In the genomic region with DNA sequence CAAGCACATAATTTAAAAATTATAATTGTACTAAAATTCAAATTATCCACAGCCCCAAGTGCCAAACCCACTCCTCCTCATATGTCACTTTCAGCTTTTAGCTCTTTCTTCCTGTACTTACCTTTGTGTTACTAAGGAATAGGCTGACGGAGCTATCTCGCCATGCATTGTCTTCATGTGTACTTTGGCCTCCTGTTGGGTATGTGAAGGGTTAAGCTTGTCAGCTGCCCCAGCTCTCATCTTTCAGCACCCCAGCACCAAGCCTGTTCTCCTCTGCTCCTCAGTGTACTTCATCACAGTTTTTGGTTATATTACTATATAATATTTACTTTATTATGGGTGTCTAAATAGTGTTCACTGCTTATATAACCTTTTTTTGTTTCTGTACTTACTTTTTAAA, we compare ENCODE assay signal across 14 cellular contexts.
"Had no signal": no experiment of that assay in that cellular context is flagged by ENCODE, and none has a peak within 500 bp of the region (broad histone marks: within the 10 kb centered on the region; RNA-seq: fewer than 3 reads in every experiment).

No MANE protein-coding gene starts in this region.

- H3K4me1 ChIP-seq: esophagus muscularis mucosa, left ventricle myocardium inferior, stomach, upper lobe of right lung had no signal

- H3K9me3 Mint-ChIP-seq: activated B cell treated with CpG ODN at 0.5 μM for 24 hours; activated CD4-positive, alpha-beta T cell treated with anti-CD3 and anti-CD28 coated beads, Interleukin-2, amount 10 ng/mL, durations not matched to agents 7 days and 5 days; activated T-helper 1 cell treated with anti-CD3 and anti-CD28 coated beads, Interleukin-12 subunit alpha, Interleukin-12 subunit beta, Interleukin-2, Interleukin-4 antibody, amounts not matched to agents 30 ng/mL and 10 ng/mL and 1 ng/mL, durations not matched to agents 14 hours and 24 hours and 36 hours had no signal

- H3K27me3 ChIP-seq: cardiac muscle cell, esophagus muscularis mucosa, stomach, upper lobe of right lung had no signal

- H3K27ac ChIP-seq: cardiac muscle cell, esophagus muscularis mucosa, left ventricle myocardium inferior, stomach, thoracic aorta, upper lobe of right lung had no signal

- H3K27ac Mint-ChIP-seq: activated B cell treated with CpG ODN at 0.5 μM for 24 hours; activated CD4-positive, alpha-beta T cell treated with anti-CD3 and anti-CD28 coated beads, Interleukin-2, amount 10 ng/mL, durations not matched to agents 7 days and 5 days; activated T-helper 1 cell treated with anti-CD3 and anti-CD28 coated beads, Interleukin-12 subunit alpha, Interleukin-12 subunit beta, Interleukin-2, Interleukin-4 antibody, amounts not matched to agents 30 ng/mL and 10 ng/mL and 1 ng/mL, durations not matched to agents 14 hours and 24 hours and 36 hours had no signal

- H3K27me3 Mint-ChIP-seq: activated B cell treated with CpG ODN at 0.5 μM for 24 hours; activated CD4-positive, alpha-beta T cell treated with anti-CD3 and anti-CD28 coated beads, Interleukin-2, amount 10 ng/mL, durations not matched to agents 7 days and 5 days had no signal

- DNase-seq: activated B cell treated with CpG ODN at 0.5 μM for 24 hours; activated CD4-positive, alpha-beta T cell treated with anti-CD3 and anti-CD28 coated beads, Interleukin-2, amount 10 ng/mL, durations not matched to agents 7 days and 5 days; activated CD8-positive, alpha-beta memory T cell treated with anti-CD3 and anti-CD28 coated beads for 24 hours; activated naive CD4-positive, alpha-beta T cell treated with Interleukin-2 at 50 U/mL for 16 hours; left ventricle myocardium inferior; stomach; upper lobe of right lung had no signal

- ATAC-seq: sciatic nerve, upper lobe of right lung had no signal

- H3K4me3 ChIP-seq: cardiac muscle cell, esophagus muscularis mucosa, left ventricle myocardium inferior, stomach, thoracic aorta, upper lobe of right lung had no signal

- H3K4me3 Mint-ChIP-seq: activated B cell treated with CpG ODN at 0.5 μM for 24 hours; activated CD4-positive, alpha-beta T cell treated with anti-CD3 and anti-CD28 coated beads, Interleukin-2, amount 10 ng/mL, durations not matched to agents 7 days and 5 days; activated T-helper 1 cell treated with anti-CD3 and anti-CD28 coated beads, Interleukin-12 subunit alpha, Interleukin-12 subunit beta, Interleukin-2, Interleukin-4 antibody, amounts not matched to agents 30 ng/mL and 10 ng/mL and 1 ng/mL, durations not matched to agents 14 hours and 24 hours and 36 hours had no signal

- H3K9me3 ChIP-seq: esophagus muscularis mucosa, left ventricle myocardium inferior, stomach, thoracic aorta, upper lobe of right lung had no signal

- H3K36me3 ChIP-seq: cardiac muscle cell had no signal

- H3K4me1 Mint-ChIP-seq: activated B cell treated with CpG ODN at 0.5 μM for 24 hours had no signal

- FAIRE-seq: keratinocyte, TTC549 had no signal
